ENCODE assay signal across 14 cellular contexts in the genomic region with DNA sequence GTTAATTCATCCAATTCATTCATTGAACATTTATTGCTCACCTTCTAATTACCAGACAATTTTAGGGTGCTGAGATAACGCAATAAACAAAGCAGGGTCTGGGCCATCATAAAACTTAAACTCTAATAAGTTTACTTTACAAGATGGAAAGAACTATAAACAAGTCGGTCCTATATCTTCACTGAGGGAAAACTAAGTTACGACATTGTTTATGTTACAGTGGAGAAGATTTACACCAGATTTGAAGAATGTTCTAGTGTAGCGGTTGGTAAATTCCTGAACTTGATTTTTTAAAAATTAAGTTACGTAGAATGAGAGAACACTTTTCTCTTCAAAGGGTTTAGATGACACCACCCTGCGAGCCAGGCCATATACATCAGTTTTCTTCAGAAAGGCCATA. TPM values are rescaled to one million over a fixed set of nuclear protein-coding genes. Genes with fewer than 3 reads are reported as not detected.
DNase-seq lines count a peak whose midpoint lies in the region; ATAC-seq and TF ChIP-seq lines count a peak whose summit lies in the region.
"Had no signal": no experiment of that assay in that cellular context is flagged by ENCODE, and none has a peak within 500 bp of the region (broad histone marks: within the 10 kb centered on the region; RNA-seq: fewer than 3 reads in every experiment).

No MANE protein-coding gene starts in this region.

- H3K27ac ChIP-seq in MM.1S (ENCODE audit: low read length) (peak overlapping the region; percentile 73; the same call in 1 of the 2 replicates), ascending aorta (peak overlapping the region; percentile 31 to 55), uterus (no peak overlapping the region)

- H4K20me1 ChIP-seq in MM.1S (ENCODE audit: insufficient read depth, low read length), result no peaks in the 10 kb centered on the region

- ATAC-seq in natural killer cell, result no peak
- ATAC-seq in WTC11, result no peak

- no peak overlapping the region for H3K9ac ChIP-seq in MM.1S (ENCODE audit: low read length)

- H3K36me3 ChIP-seq in MM.1S (replicated peaks; ENCODE audit: insufficient read depth, low read length), result no peaks in the 10 kb centered on the region
- H3K36me3 ChIP-seq in ascending aorta, result no peaks in the 10 kb centered on the region
- no peaks in the 10 kb centered on the region for H3K36me3 ChIP-seq in uterus

- H3K4me1 ChIP-seq in MM.1S (ENCODE audit: low read length), result peaks cover 29% of the 10 kb centered on the region
- H3K4me1 ChIP-seq in ascending aorta, result peaks cover 0 to 20% of the 10 kb centered on the region in 2 donors
- H3K4me1 ChIP-seq in uterus, result no peaks in the 10 kb centered on the region

- H3K27me3 Mint-ChIP-seq in natural killer cell (ENCODE audit: low read depth in 2 of 2) (no peaks in the 10 kb centered on the region), WTC11 (ENCODE audit: low read depth) (no peaks in the 10 kb centered on the region)
- H3K27me3 Mint-ChIP-seq: B cell; CD4-positive, alpha-beta T cell had no signal

- H3K79me2 ChIP-seq in MM.1S (ENCODE audit: low read length), result no peaks in the 10 kb centered on the region

- H2AFZ ChIP-seq in MM.1S (ENCODE audit: low read length), result peak overlapping the region; percentile 76; the same call in 1 of the 2 replicates

- H3K4me3 ChIP-seq in MM.1S (ENCODE audit: low read length) (no peak overlapping the region), ascending aorta (no peak overlapping the region), fibroblast of villous mesenchyme (ENCODE audit: low read depth, low read length) (no peak overlapping the region), uterus (no peak overlapping the region)

- POLR2A ChIA-PET in WTC11 (lab: Charles Lee), result no interaction called here

- H3K36me3 Mint-ChIP-seq in natural killer cell (no peaks in the 10 kb centered on the region), WTC11 (no peaks in the 10 kb centered on the region)

- no peak for TF ChIP-seq POLR2A in uterus (IDR thresholded peaks at IDR 0.05)

- 0 out of 2 replicates have a peak, but pooled peaks cover 11% of the 10 kb centered on the region for H3F3A ChIP-seq in MM.1S (ENCODE audit: insufficient read depth, low read length)

- peak overlapping the region; percentile 54 for H3K4me2 ChIP-seq in MM.1S (ENCODE audit: low read depth, low read length)

- H3K27me3 ChIP-seq in MM.1S (replicated peaks; ENCODE audit: insufficient read depth, low read length), result no peaks in the 10 kb centered on the region
- H3K27me3 ChIP-seq in ascending aorta, result no peaks in the 10 kb centered on the region
- H3K27me3 ChIP-seq in uterus, result no peaks in the 10 kb centered on the region

- no peak for DNase-seq in MM.1S
- no peak for DNase-seq in ascending aorta (ENCODE audit: low spot score in 2 of 2)
- peak; percentile 75 for DNase-seq in fibroblast of villous mesenchyme (ENCODE audit: low read depth)
- no peak for DNase-seq in uterus
- no peak for DNase-seq in natural killer cell
- DNase-seq in stimulated activated CD8-positive, alpha-beta memory T cell treated with anti-CD3 and anti-CD28 coated beads, Interleukin-4, amount 100 ng/mL, for 48 hours, result no peak
- no peak for DNase-seq in WTC11 (ENCODE audit: low spot score)
- DNase-seq: C1 segment of cervical spinal cord; Calu3; CD4-positive, alpha-beta T cell; DMS 273 treated with DMSO at 0.1 percent for 48 hours; HCEC 1CT had no signal

- no peaks in the 10 kb centered on the region for H3K9me3 Mint-ChIP-seq in natural killer cell
- no peaks in the 10 kb centered on the region for H3K9me3 Mint-ChIP-seq in WTC11
- H3K9me3 Mint-ChIP-seq: CD4-positive, alpha-beta T cell had no signal

- no peak for TF ChIP-seq CTCF in MM.1S (IDR thresholded peaks at IDR 0.05; ENCODE audit: low read length)
- no peak for TF ChIP-seq CTCF in ascending aorta (IDR thresholded peaks at IDR 0.05)
- no peak for TF ChIP-seq CTCF in fibroblast of villous mesenchyme (IDR thresholded peaks at IDR 0.05; ENCODE audit: insufficient read depth, low read depth, low read length)
- TF ChIP-seq CTCF in uterus (IDR thresholded peaks at IDR 0.05), result no peak
- TF ChIP-seq CTCF in natural killer cell (IDR thresholded peaks at IDR 0.05), result no peak
- no peak for TF ChIP-seq CTCF in WTC11 (IDR thresholded peaks at IDR 0.05)

- H3K4me3 Mint-ChIP-seq in natural killer cell (no peak overlapping the region), WTC11 (no peak overlapping the region)
- H3K4me3 Mint-ChIP-seq: B cell; CD4-positive, alpha-beta T cell had no signal

- intact Hi-C loops in ascending aorta (cut with DNase I) (loop anchor here (2.0 kb wide), 1 partner anchor 20 kb away; the partner anchor contains the start of gene FRZB), uterus (cut with DNase I; ENCODE audit: low total_unique reads) (no loop called here), natural killer cell (cut with micrococcal nuclease) (no loop called here)

- CTCF ChIA-PET in WTC11 (lab: Charles Lee), result no interaction called here

- H3K4me1 Mint-ChIP-seq in natural killer cell (no peaks in the 10 kb centered on the region), WTC11 (0 out of 2 replicates have a peak, but pooled peaks cover 3% of the 10 kb centered on the region)
- H3K4me1 Mint-ChIP-seq: B cell had no signal

- H3K27ac Mint-ChIP-seq in natural killer cell (no peak overlapping the region), WTC11 (no peak overlapping the region)
- H3K27ac Mint-ChIP-seq: B cell; CD4-positive, alpha-beta T cell had no signal

- H3K9me2 ChIP-seq in MM.1S (replicated peaks; ENCODE audit: insufficient read depth, low read length), result no peaks in the 10 kb centered on the region

- H3K9me3 ChIP-seq in MM.1S (replicated peaks; ENCODE audit: insufficient read depth, low read length) (no peaks in the 10 kb centered on the region), ascending aorta (no peaks in the 10 kb centered on the region), uterus (no peaks in the 10 kb centered on the region)

TF ChIP-seq in WTC11, 78 proteins besides CTCF, POLR2A, EP300 and RAD21 (continues in another document):
- TF ChIP-seq MXD4 (CRISPR knock-in tag; IDR thresholded peaks at IDR 0.05; ENCODE audit: borderline replicate concordance) (no peak), NFATC4 (CRISPR knock-in tag; IDR thresholded peaks at IDR 0.05) (no peak), IRF1 (CRISPR knock-in tag; IDR thresholded peaks at IDR 0.05) (no peak)
- TF ChIP-seq, protein P1, sequence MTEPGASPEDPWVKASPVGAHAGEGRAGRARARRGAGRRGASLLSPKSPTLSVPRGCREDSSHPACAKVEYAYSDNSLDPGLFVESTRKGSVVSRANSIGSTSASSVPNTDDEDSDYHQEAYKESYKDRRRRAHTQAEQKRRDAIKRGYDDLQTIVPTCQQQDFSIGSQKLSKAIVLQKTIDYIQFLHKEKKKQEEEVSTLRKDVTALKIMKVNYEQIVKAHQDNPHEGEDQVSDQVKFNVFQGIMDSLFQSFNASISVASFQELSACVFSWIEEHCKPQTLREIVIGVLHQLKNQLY (CRISPR knock-in tag; IDR thresholded peaks at IDR 0.05), result no peak
- TF ChIP-seq, protein P2, sequence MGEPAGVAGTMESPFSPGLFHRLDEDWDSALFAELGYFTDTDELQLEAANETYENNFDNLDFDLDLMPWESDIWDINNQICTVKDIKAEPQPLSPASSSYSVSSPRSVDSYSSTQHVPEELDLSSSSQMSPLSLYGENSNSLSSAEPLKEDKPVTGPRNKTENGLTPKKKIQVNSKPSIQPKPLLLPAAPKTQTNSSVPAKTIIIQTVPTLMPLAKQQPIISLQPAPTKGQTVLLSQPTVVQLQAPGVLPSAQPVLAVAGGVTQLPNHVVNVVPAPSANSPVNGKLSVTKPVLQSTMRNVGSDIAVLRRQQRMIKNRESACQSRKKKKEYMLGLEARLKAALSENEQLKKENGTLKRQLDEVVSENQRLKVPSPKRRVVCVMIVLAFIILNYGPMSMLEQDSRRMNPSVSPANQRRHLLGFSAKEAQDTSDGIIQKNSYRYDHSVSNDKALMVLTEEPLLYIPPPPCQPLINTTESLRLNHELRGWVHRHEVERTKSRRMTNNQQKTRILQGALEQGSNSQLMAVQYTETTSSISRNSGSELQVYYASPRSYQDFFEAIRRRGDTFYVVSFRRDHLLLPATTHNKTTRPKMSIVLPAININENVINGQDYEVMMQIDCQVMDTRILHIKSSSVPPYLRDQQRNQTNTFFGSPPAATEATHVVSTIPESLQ (CRISPR knock-in tag; IDR thresholded peaks at IDR 0.05), result no peak
- TF ChIP-seq, protein P3, sequence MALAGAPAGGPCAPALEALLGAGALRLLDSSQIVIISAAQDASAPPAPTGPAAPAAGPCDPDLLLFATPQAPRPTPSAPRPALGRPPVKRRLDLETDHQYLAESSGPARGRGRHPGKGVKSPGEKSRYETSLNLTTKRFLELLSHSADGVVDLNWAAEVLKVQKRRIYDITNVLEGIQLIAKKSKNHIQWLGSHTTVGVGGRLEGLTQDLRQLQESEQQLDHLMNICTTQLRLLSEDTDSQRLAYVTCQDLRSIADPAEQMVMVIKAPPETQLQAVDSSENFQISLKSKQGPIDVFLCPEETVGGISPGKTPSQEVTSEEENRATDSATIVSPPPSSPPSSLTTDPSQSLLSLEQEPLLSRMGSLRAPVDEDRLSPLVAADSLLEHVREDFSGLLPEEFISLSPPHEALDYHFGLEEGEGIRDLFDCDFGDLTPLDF (CRISPR knock-in tag; IDR thresholded peaks at IDR 0.05), result no peak

RNA-seq across cellular contexts. Expression of gene FRZB, which starts 20.7 kb away (rescaled TPM):
- 42.5 TPM for total RNA-seq in ascending aorta
- 0.32 and 0.43 TPM in 2 replicates for total RNA-seq in fibroblast of villous mesenchyme
- total RNA-seq in uterus, result 10 to 100 TPM in 1 of 4 donors, 1 to 10 TPM in 2, under 1 TPM in 1; 0.29 to 15.1 (median 7.3) TPM
- total RNA-seq in natural killer cell, result not detected
- total RNA-seq in WTC11 (2021), result 1.2 to 1.9 TPM (median 1.5 TPM) in 3 replicates
- total RNA-seq: B cell; CD4-positive, alpha-beta T cell; Daoy had no signal

Comparison
In these comparisons a context has a peak if more than half of its experiments do, and no peak if none do; other contexts are left out.
1. H3K27ac ChIP-seq: peak in MM.1S (single experiment) and ascending aorta (2 of 2); none in uterus (0 of 2).